Comparison of ENCODE assay signal across 1 cellular context in genomic region chr11:46149342-46149741, GRCh38.
TF ChIP-seq lines count a peak whose summit lies in the region.

No MANE protein-coding gene starts in this region.

TF ChIP-seq in HepG2, 621 proteins besides CTCF, POLR2A, EP300 and RAD21 (continued from another document):
- TF ChIP-seq SNAI1 (CRISPR knock-in tag; IDR thresholded peaks at IDR 0.05; ENCODE audit: borderline replicate concordance): no peak
- no peak for TF ChIP-seq ZNF441 (CRISPR knock-in tag; IDR thresholded peaks at IDR 0.05; ENCODE audit: borderline replicate concordance)
- no peak for TF ChIP-seq TP53 (CRISPR knock-in tag; conservative IDR thresholded peaks at IDR 0.05)
- TF ChIP-seq RFX1 (IDR thresholded peaks at IDR 0.05): no peak
- TF ChIP-seq CHD2 (IDR thresholded peaks at IDR 0.05; ENCODE audit: low read depth, low read length): no peak
- no peak for TF ChIP-seq TFAP4 (IDR thresholded peaks at IDR 0.05; ENCODE audit: borderline replicate concordance, low read depth)
- TF ChIP-seq RORA (CRISPR knock-in tag; IDR thresholded peaks at IDR 0.05): no peak
- no peak for TF ChIP-seq KLF11 (CRISPR knock-in tag; IDR thresholded peaks at IDR 0.05)
TF ChIP-seq in HepG2: peak in this region for 0.
